17 cellular contexts compared by ENCODE assay signal in genomic region chr13:102131246-102131645, GRCh38.
"Had no signal": no experiment of that assay in that cellular context is flagged by ENCODE, and none has a peak within 500 bp of the region (broad histone marks: within the 10 kb centered on the region; RNA-seq: fewer than 3 reads in every experiment).

No MANE protein-coding gene starts in this region.

- H3K36me3 Mint-ChIP-seq: activated naive CD4-positive, alpha-beta T cell treated with anti-CD3 and anti-CD28 coated beads, Interleukin-2, amount 50 U/mL, for 72 hours; stimulated activated naive B cell treated with anti-CD40 and anti-IgM and Interleukin-4, amounts not matched to agents 10 μg/mL and 1 μg/mL and 100 μg/mL, for 72 hours had no signal

- DNase-seq: activated CD4-positive, alpha-beta T cell treated with anti-CD3 and anti-CD28 coated beads for 36 hours; activated CD4-positive, alpha-beta T cell treated with anti-CD3 and anti-CD28 coated beads, Interleukin-2, amount 50 U/mL, for 48 hours; activated gamma-delta T cell treated with Interleukin-2 at 50 U/mL for 16 hours; adrenal gland; islet precursor cell; midbrain; stimulated activated naive B cell treated with anti-CD40 and anti-IgM and Interleukin-4, amounts not matched to agents 10 μg/mL and 1 μg/mL and 100 μg/mL, for 72 hours; upper lobe of right lung had no signal

- ATAC-seq: activated CD4-positive, alpha-beta T cell treated with anti-CD3 and anti-CD28 coated beads for 36 hours; activated naive CD4-positive, alpha-beta T cell treated with anti-CD3 and anti-CD28 coated beads, Interleukin-2, amount 50 U/mL, for 72 hours; left lobe of liver; stimulated activated naive B cell treated with anti-CD40 and anti-IgM and Interleukin-4, amounts not matched to agents 10 μg/mL and 1 μg/mL and 100 μg/mL, for 72 hours; upper lobe of right lung had no signal

- H3K4me3 Mint-ChIP-seq: activated CD4-positive, alpha-beta T cell treated with anti-CD3 and anti-CD28 coated beads for 36 hours; activated T-helper 1 cell treated with anti-CD3 and anti-CD28 coated beads, Interleukin-12 subunit alpha, Interleukin-12 subunit beta, Interleukin-2, Interleukin-4 antibody, amounts not matched to agents 30 ng/mL and 10 ng/mL and 1 ng/mL, durations not matched to agents 14 hours and 24 hours and 36 hours; nephron; stimulated activated naive B cell treated with anti-CD40 and anti-IgM and Interleukin-4, amounts not matched to agents 10 μg/mL and 1 μg/mL and 100 μg/mL, for 72 hours; T-helper 2 cell treated with Interferon-gamma antibody and Interleukin-4, amounts not matched to agents 5 μg/mL and 100 μg/mL, for 36 hours had no signal

- H3K27me3 ChIP-seq: adrenal gland, breast epithelium, hepatocyte, upper lobe of right lung had no signal

- H3K36me3 ChIP-seq: adrenal gland, breast epithelium, upper lobe of right lung had no signal

- H3K4me3 ChIP-seq: adrenal gland, breast epithelium, coronary artery, hepatocyte, upper lobe of right lung had no signal

- H3K4me1 ChIP-seq: adrenal gland, breast epithelium, upper lobe of right lung had no signal

- H3K9me3 ChIP-seq: adrenal gland, breast epithelium, upper lobe of right lung had no signal

- H3K27ac ChIP-seq: adrenal gland, breast epithelium, coronary artery, hepatocyte, upper lobe of right lung had no signal

- H3K9me3 Mint-ChIP-seq: activated T-helper 1 cell treated with anti-CD3 and anti-CD28 coated beads, Interleukin-12 subunit alpha, Interleukin-12 subunit beta, Interleukin-2, Interleukin-4 antibody, amounts not matched to agents 30 ng/mL and 10 ng/mL and 1 ng/mL, durations not matched to agents 14 hours and 24 hours and 36 hours; nephron; T-helper 2 cell treated with Interferon-gamma antibody and Interleukin-4, amounts not matched to agents 5 μg/mL and 100 μg/mL, for 36 hours had no signal

- H3K4me1 Mint-ChIP-seq: activated CD4-positive, alpha-beta T cell treated with anti-CD3 and anti-CD28 coated beads for 36 hours; nephron; stimulated activated naive B cell treated with anti-CD40 and anti-IgM and Interleukin-4, amounts not matched to agents 10 μg/mL and 1 μg/mL and 100 μg/mL, for 72 hours had no signal

- H3K27me3 Mint-ChIP-seq: progenitor cell of endocrine pancreas; stimulated activated naive B cell treated with anti-CD40 and anti-IgM and Interleukin-4, amounts not matched to agents 10 μg/mL and 1 μg/mL and 100 μg/mL, for 72 hours had no signal

- H3K27ac Mint-ChIP-seq: activated CD4-positive, alpha-beta T cell treated with anti-CD3 and anti-CD28 coated beads for 36 hours; activated naive CD4-positive, alpha-beta T cell treated with anti-CD3 and anti-CD28 coated beads, Interleukin-2, amount 50 U/mL, for 72 hours; activated T-helper 1 cell treated with anti-CD3 and anti-CD28 coated beads, Interleukin-12 subunit alpha, Interleukin-12 subunit beta, Interleukin-2, Interleukin-4 antibody, amounts not matched to agents 30 ng/mL and 10 ng/mL and 1 ng/mL, durations not matched to agents 14 hours and 24 hours and 36 hours; nephron; progenitor cell of endocrine pancreas; stimulated activated naive B cell treated with anti-CD40 and anti-IgM and Interleukin-4, amounts not matched to agents 10 μg/mL and 1 μg/mL and 100 μg/mL, for 72 hours; T-helper 2 cell treated with Interferon-gamma antibody and Interleukin-4, amounts not matched to agents 5 μg/mL and 100 μg/mL, for 36 hours had no signal
